20 cellular contexts compared by ENCODE assay signal in genomic region chr11:72726266-72727220, GRCh38. TPM values are rescaled to one million over a fixed set of nuclear protein-coding genes. Genes with fewer than 3 reads are reported as not detected.
DNase-seq lines count a peak whose midpoint lies in the region; ATAC-seq, FAIRE-seq and TF ChIP-seq lines count a peak whose summit lies in the region.
"Had no signal": no experiment of that assay in that cellular context is flagged by ENCODE, and none has a peak within 500 bp of the region (broad histone marks: within the 10 kb centered on the region; RNA-seq: fewer than 3 reads in every experiment).

No MANE protein-coding gene starts in this region.

- TF ChIP-seq CTCF in HepG2 (CRISPR knock-in tag; IDR thresholded peaks at IDR 0.05) (no peak), right lobe of liver (IDR thresholded peaks at IDR 0.05) (no peak), dorsolateral prefrontal cortex (IDR thresholded peaks at IDR 0.05 in 54 of 56, conservative IDR thresholded peaks at IDR 0.05 in 2 of 56; ENCODE audit: low read depth in 1 of 56, partially characterized antibody in 56 of 56) (no peak), mucosa of descending colon (IDR thresholded peaks at IDR 0.05) (no peak)

- H3K36me3 ChIP-seq in HepG2 (replicated peaks in 1 of 2; ENCODE audit: control insufficient read depth in 1 of 2, insufficient read depth in 2 of 2, low read length in 2 of 2) (peaks cover 30 to 58% of the 10 kb centered on the region in 2 experiments; a peak in 4 of 5 replicates), right lobe of liver (no peaks in the 10 kb centered on the region), mucosa of descending colon (ENCODE audit: low read depth) (no peaks in the 10 kb centered on the region)

- no peaks in the 10 kb centered on the region for H3K4me1 ChIP-seq in HepG2 (ENCODE audit: insufficient read depth, low read length)
- peaks cover 0 to 20% (median 8%) of the 10 kb centered on the region in 4 donors for H3K4me1 ChIP-seq in right lobe of liver
- peaks cover 7% of the 10 kb centered on the region for H3K4me1 ChIP-seq in mucosa of descending colon (ENCODE audit: low read depth)

- H2AFZ ChIP-seq in HepG2 (ENCODE audit: low read length): no peak overlapping the region

- H3K9me3 Mint-ChIP-seq in natural killer cell treated with Interleukin-12 subunit alpha and Interleukin-12 subunit beta and Interleukin-15 and Interleukin-18, amount 100 ng/mL, for 72 hours: no peaks in the 10 kb centered on the region
- H3K9me3 Mint-ChIP-seq: CD8-positive, alpha-beta T cell had no signal

- H3K4me3 Mint-ChIP-seq in natural killer cell treated with Interleukin-12 subunit alpha and Interleukin-12 subunit beta and Interleukin-15 and Interleukin-18, amount 100 ng/mL, for 72 hours: no peak overlapping the region
- H3K4me3 Mint-ChIP-seq: CD8-positive, alpha-beta T cell had no signal

- FAIRE-seq in HepG2 (lab: Jason Lieb, UNC): no peak
- FAIRE-seq: K562, keratinocyte had no signal

- no peak for TF ChIP-seq RAD21 in HepG2 (CRISPR knock-in tag; IDR thresholded peaks at IDR 0.05)

- no peak overlapping the region for H3K4me2 ChIP-seq in HepG2 (ENCODE audit: low read depth, low read length)

- H3K9me3 ChIP-seq in HepG2 (ENCODE audit: low read length): no peaks in the 10 kb centered on the region
- H3K9me3 ChIP-seq in right lobe of liver: no peaks in the 10 kb centered on the region
- no peaks in the 10 kb centered on the region for H3K9me3 ChIP-seq in mucosa of descending colon
- H3K9me3 ChIP-seq: testis had no signal

- WGBS in HepG2 (ENCODE audit: low lambda C conversion rate): 97% methylated on average over 25 of the region's 40 CpGs
- WGBS in right lobe of liver (ENCODE audit: insufficient coverage, low coverage, low lambda C conversion rate, missing lambda C conversion rate): 91% methylated on average over 10 of the region's 40 CpGs

- no peak for TF ChIP-seq EP300 in HepG2 (IDR thresholded peaks at IDR 0.05; ENCODE audit: low read depth in 2 of 2, low read length in 2 of 2)
- TF ChIP-seq EP300 in HepG2 (CRISPR knock-in tag; IDR thresholded peaks at IDR 0.05; ENCODE audit: borderline replicate concordance): no peak

- peaks cover 52% of the 10 kb centered on the region for H3K79me2 ChIP-seq in HepG2 (ENCODE audit: insufficient read depth, low read length)

- no peak for DNase-seq in HepG2 (ENCODE audit: low spot score)
- no peak for DNase-seq in right lobe of liver
- DNase-seq in dorsolateral prefrontal cortex: no peak
- no peak for DNase-seq in natural killer cell treated with Interleukin-12 subunit alpha and Interleukin-12 subunit beta and Interleukin-15 and Interleukin-18, amount 100 ng/mL, for 72 hours (ENCODE audit: low spot score)
- no peak for DNase-seq in mucosa of descending colon
- DNase-seq in NCI-H69 (lab: John Stamatoyannopoulos, UW): no peak
- DNase-seq: activated CD4-positive, alpha-beta T cell treated with anti-CD3 and anti-CD28 coated beads, Interleukin-2, amount 50 U/mL, for 1 hour; amniotic stem cell; CD8-positive, alpha-beta T cell; DMS53; hypothalamus; NCI-H1436 treated with DMSO at 0.1 percent for 48 hours; NCI-H2171; NCI-H526; retina; SHP77; testis had no signal

- H3K4me3 ChIP-seq in HepG2 (replicated peaks in 1 of 3; ENCODE audit: insufficient read depth in 1 of 3, low read depth in 2 of 3, low read length in 3 of 3) (no peak overlapping the region), right lobe of liver (no peak overlapping the region), dorsolateral prefrontal cortex (no peak overlapping the region), mucosa of descending colon (no peak overlapping the region)
- H3K4me3 ChIP-seq: K562, testis had no signal

- POLR2A ChIA-PET in HepG2 (lab: Yijun Ruan, JAX): interaction anchor here (1.5 kb wide), 1 partner anchor 68 kb away, joined by 11 read pairs; the partner anchor contains the start of gene STARD10

- CTCF ChIA-PET in HepG2 (lab: Yijun Ruan, JAX; ENCODE audit: low intra/inter-chr PET ratio, low total read pairs): interaction anchor here (1.0 to 1.8 kb wide), 3 partner anchors 15 to 96 kb away, joined by 3 to 27 read pairs (median 4); partner anchors contain the start of gene STARD10

- peaks cover 10% of the 10 kb centered on the region for H3K36me3 Mint-ChIP-seq in natural killer cell treated with Interleukin-12 subunit alpha and Interleukin-12 subunit beta and Interleukin-15 and Interleukin-18, amount 100 ng/mL, for 72 hours

- peaks cover 39 to 66% of the 10 kb centered on the region in 2 donors for H3K4me1 Mint-ChIP-seq in natural killer cell treated with Interleukin-12 subunit alpha and Interleukin-12 subunit beta and Interleukin-15 and Interleukin-18, amount 100 ng/mL, for 72 hours (ENCODE audit: low read depth in 2 of 2)

- H3K27ac ChIP-seq in HepG2 (ENCODE audit: extremely low read length, insufficient read depth, low read length) (no peak overlapping the region), right lobe of liver (no peak overlapping the region), dorsolateral prefrontal cortex (peak overlapping the region in 40 of 59 donors; percentile 1 to 82 (median 51))
- H3K27ac ChIP-seq: testis had no signal

- H3K27me3 ChIP-seq in HepG2 (ENCODE audit: control insufficient read depth in 1 of 2, insufficient read depth in 2 of 2, low read length in 2 of 2) (no peaks in the 10 kb centered on the region), right lobe of liver (no peaks in the 10 kb centered on the region), dorsolateral prefrontal cortex (no peaks in the 10 kb centered on the region)
- H3K27me3 ChIP-seq: testis had no signal

- intact Hi-C loops in HepG2 (cut with micrococcal nuclease; ENCODE audit: unreplicated experiment) (loop anchor here (5.0 kb wide), 1 partner anchor 451 kb away; no protein-coding TSS in a partner anchor), right lobe of liver (cut with DNase I) (loop anchor here (5.0 to 10.0 kb wide), 3 partner anchors 48 to 66 kb away; partner anchors contain the start of gene STARD10 (in 1 of the 2)), dorsolateral prefrontal cortex (cut with DNase I) (loop anchor here (2.0 to 10.0 kb wide), 2 partner anchors 26 to 448 kb away; partner anchors contain the start of gene ARAP1 (in 1 of the 2)), mucosa of descending colon (cut with DNase I, micrococcal nuclease) (loop anchor here in 1 of 2 donors (10.0 kb wide), 1 partner anchor 68 kb away; the partner anchor contains the start of gene STARD10)

- TF ChIP-seq POLR2A in HepG2 (IDR thresholded peaks at IDR 0.05; ENCODE audit: insufficient read depth in 1 of 2, low read depth in 2 of 2, low read length in 2 of 2): no peak
- no peak for TF ChIP-seq POLR2A in right lobe of liver (IDR thresholded peaks at IDR 0.05)

- in situ Hi-C loops in HepG2 (cut with HindIII; ENCODE audit: extremely low pct_ligation_motif_present, low pct_unique_long_range_greater_than_20kb): no loop called here

- peak overlapping the region; percentile 41 to 78 for H3K27ac Mint-ChIP-seq in natural killer cell treated with Interleukin-12 subunit alpha and Interleukin-12 subunit beta and Interleukin-15 and Interleukin-18, amount 100 ng/mL, for 72 hours

- no peak overlapping the region for H3K9ac ChIP-seq in HepG2 (ENCODE audit: insufficient read depth, low read depth, low read length)

- no TSS peak for BruUV-seq in HepG2 (replicated peaks; lab: Mats Ljungman, UMichigan)

- peaks cover 18% of the 10 kb centered on the region; the same call in 1 of the 2 replicates for H4K20me1 ChIP-seq in HepG2 (ENCODE audit: insufficient read depth, low read length)

- ATAC-seq in HepG2: no peak
- ATAC-seq in right lobe of liver: no peak
- ATAC-seq in natural killer cell treated with Interleukin-12 subunit alpha and Interleukin-12 subunit beta and Interleukin-15 and Interleukin-18, amount 100 ng/mL, for 72 hours: no peak
- no peak for ATAC-seq in mucosa of descending colon
- no peak for ATAC-seq in GM21717 (IDR thresholded peaks at IDR 0.05; ENCODE audit: unreplicated experiment)
- ATAC-seq: CD8-positive, alpha-beta T cell; K562 had no signal

- no peaks in the 10 kb centered on the region for H3K27me3 Mint-ChIP-seq in natural killer cell treated with Interleukin-12 subunit alpha and Interleukin-12 subunit beta and Interleukin-15 and Interleukin-18, amount 100 ng/mL, for 72 hours

RNA-seq across cellular contexts. Expression of gene ARAP1, which starts 25.7 kb away (rescaled TPM):
- total RNA-seq in HepG2 (2016; rRNA removed; fragmentation: Illumina TruSeq; extraction: Trizol) (55.2 and 55.5 TPM in 2 replicates), right lobe of liver (10 to 100 TPM; 32.9 to 76.7 (median 41.2) TPM), dorsolateral prefrontal cortex (100 to 1,000 TPM in 8 of 120 experiments, 10 to 100 TPM in 112; 42.2 to 126 (median 68.6) TPM), mucosa of descending colon (10 to 100 TPM; 69.3 to 84.8 (median 84.0) TPM)
- 21.9 TPM in 2 replicates for total RNA-seq in HepG2 (2016; cell fraction: cytosol; rRNA removed; fragmentation: Illumina TruSeq; extraction: Trizol; ENCODE audit: low read depth)
- 49.1 and 52.3 TPM in 2 replicates for total RNA-seq in HepG2 (2016; cell fraction: insoluble cytoplasmic fraction; rRNA removed; fragmentation: Illumina TruSeq; extraction: Trizol)
- 15.6 and 18.1 TPM in 2 replicates for total RNA-seq in HepG2 (2016; cell fraction: membrane; rRNA removed; fragmentation: Illumina TruSeq; extraction: Trizol)
- total RNA-seq in HepG2 (2016; cell fraction: nucleus; rRNA removed; fragmentation: Illumina TruSeq; extraction: Trizol): 76.5 and 77.3 TPM in 2 replicates
- polyA plus RNA-seq in HepG2 (2011; rRNA removed): 43.2 and 64.0 TPM in 2 replicates
- polyA plus RNA-seq in HepG2 (2011; cell fraction: cytosol; rRNA removed): 27.5 and 37.2 TPM in 2 replicates
- polyA plus RNA-seq in HepG2 (2011; cell fraction: nucleus; rRNA removed): 341 and 362 TPM in 2 replicates
- polyA plus RNA-seq in HepG2 (2012): 33.2 and 39.7 TPM in 2 replicates
- 2.2 and 3.2 TPM in 2 replicates for polyA plus RNA-seq in HepG2 (2016; cell fraction: cytosol; fragmentation: Illumina TruSeq; extraction: Trizol; ENCODE audit: low read depth)
- polyA plus RNA-seq in HepG2 (2016; cell fraction: insoluble cytoplasmic fraction; fragmentation: Illumina TruSeq; extraction: Trizol; ENCODE audit: low read depth): 40.0 and 49.8 TPM in 2 replicates
- polyA plus RNA-seq in HepG2 (2016; cell fraction: membrane; fragmentation: Illumina TruSeq; extraction: Trizol; ENCODE audit: low read depth): 5.5 and 6.6 TPM in 2 replicates
- polyA plus RNA-seq in HepG2 (2016; cell fraction: nucleus; fragmentation: Illumina TruSeq; extraction: Trizol; ENCODE audit: insufficient read depth, low read depth): 163 and 180 TPM in 2 replicates
- polyA minus RNA-seq in HepG2 (2011; rRNA and poly(A)+ RNA removed; ENCODE audit: low replicate concordance): 42.6 and 95.7 TPM in 2 replicates
- 32.2 and 38.2 TPM in 2 replicates for polyA minus RNA-seq in HepG2 (2011; cell fraction: cytosol; rRNA and poly(A)+ RNA removed)
- polyA minus RNA-seq in HepG2 (2011; cell fraction: nucleus; rRNA and poly(A)+ RNA removed): 73.1 and 90.3 TPM in 2 replicates
- 100 to 1,000 TPM; 206 to 220 TPM for total RNA-seq in natural killer cell treated with Interleukin-12 subunit alpha and Interleukin-12 subunit beta and Interleukin-15 and Interleukin-18, amount 100 ng/mL, for 72 hours

RNA-seq across cellular contexts. Expression of gene PDE2A, which starts 52.3 kb away (rescaled TPM):
- total RNA-seq in HepG2 (2016; rRNA removed; fragmentation: Illumina TruSeq; extraction: Trizol) (not detected in 2 replicates), right lobe of liver (10 to 100 TPM; 11.2 to 46.3 (median 22.8) TPM), dorsolateral prefrontal cortex (100 to 1,000 TPM in 119 of 120 experiments, 10 to 100 TPM in 1; 92.8 to 412 (median 240) TPM), mucosa of descending colon (10 to 100 TPM in 1 of 3 donors, 1 to 10 TPM in 2; 7.0 to 45.9 (median 9.6) TPM)
- total RNA-seq in HepG2 (2016; cell fraction: cytosol; rRNA removed; fragmentation: Illumina TruSeq; extraction: Trizol; ENCODE audit: low read depth): not detected in 2 replicates
- 0.19 TPM in 1 of 2 replicates, not detected in the other for total RNA-seq in HepG2 (2016; cell fraction: insoluble cytoplasmic fraction; rRNA removed; fragmentation: Illumina TruSeq; extraction: Trizol)
- total RNA-seq in HepG2 (2016; cell fraction: membrane; rRNA removed; fragmentation: Illumina TruSeq; extraction: Trizol): not detected in 2 replicates
- total RNA-seq in HepG2 (2016; cell fraction: nucleus; rRNA removed; fragmentation: Illumina TruSeq; extraction: Trizol): 0.81 TPM in 1 of 2 replicates, not detected in the other
- polyA plus RNA-seq in HepG2 (2011; rRNA removed): 2.8 and 3.1 TPM in 2 replicates
- 0.74 and 0.82 TPM in 2 replicates for polyA plus RNA-seq in HepG2 (2011; cell fraction: cytosol; rRNA removed)
- 12.4 and 12.9 TPM in 2 replicates for polyA plus RNA-seq in HepG2 (2011; cell fraction: nucleus; rRNA removed)
- polyA plus RNA-seq in HepG2 (2012): 1.1 and 1.3 TPM in 2 replicates
- not detected in 2 replicates for polyA plus RNA-seq in HepG2 (2016; cell fraction: cytosol; fragmentation: Illumina TruSeq; extraction: Trizol; ENCODE audit: low read depth)
- not detected in 2 replicates for polyA plus RNA-seq in HepG2 (2016; cell fraction: insoluble cytoplasmic fraction; fragmentation: Illumina TruSeq; extraction: Trizol; ENCODE audit: low read depth)
- polyA plus RNA-seq in HepG2 (2016; cell fraction: membrane; fragmentation: Illumina TruSeq; extraction: Trizol; ENCODE audit: low read depth): not detected in 2 replicates
- polyA plus RNA-seq in HepG2 (2016; cell fraction: nucleus; fragmentation: Illumina TruSeq; extraction: Trizol; ENCODE audit: insufficient read depth, low read depth): not detected in 2 replicates
- polyA minus RNA-seq in HepG2 (2011; rRNA and poly(A)+ RNA removed; ENCODE audit: low replicate concordance): 1.6 and 410 TPM in 2 replicates
- polyA minus RNA-seq in HepG2 (2011; cell fraction: cytosol; rRNA and poly(A)+ RNA removed): 0.62 and 1.1 TPM in 2 replicates
- polyA minus RNA-seq in HepG2 (2011; cell fraction: nucleus; rRNA and poly(A)+ RNA removed): 2.2 and 3.6 TPM in 2 replicates
- 1 to 10 TPM; 2.5 to 7.7 TPM for total RNA-seq in natural killer cell treated with Interleukin-12 subunit alpha and Interleukin-12 subunit beta and Interleukin-15 and Interleukin-18, amount 100 ng/mL, for 72 hours

Comparison
In these comparisons a context has a peak if more than half of its experiments do, and no peak if none do; other contexts are left out.
1. H3K27ac ChIP-seq: peak in dorsolateral prefrontal cortex (40 of 59); none in HepG2 (single experiment) and right lobe of liver (0 of 3).